ENCODE assay signal across 18 cellular contexts in the genomic region with DNA sequence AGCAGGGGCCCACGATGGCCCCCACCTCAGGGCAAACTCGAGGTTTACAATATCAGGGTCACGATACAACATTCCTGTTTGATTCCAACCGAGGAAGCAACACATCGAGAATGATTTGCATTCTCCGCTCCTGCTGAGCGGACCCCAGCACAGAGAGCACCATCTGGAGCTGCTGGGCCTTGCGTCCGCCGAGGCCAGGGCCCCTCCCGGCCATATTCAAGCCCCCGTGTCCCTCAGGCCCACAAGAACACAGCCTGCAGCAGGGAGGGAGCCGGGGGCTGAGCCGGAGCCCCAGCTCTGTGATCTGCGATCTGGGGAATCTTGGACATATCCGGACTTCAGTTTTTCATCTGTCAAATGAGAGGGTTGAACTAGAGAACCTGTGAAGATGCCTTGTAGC.
"Had no signal": no experiment of that assay in that cellular context is flagged by ENCODE, and none has a peak within 500 bp of the region (broad histone marks: within the 10 kb centered on the region; RNA-seq: fewer than 3 reads in every experiment).

No MANE protein-coding gene starts in this region.

- H3K4me1 Mint-ChIP-seq: mesothelial cell of epicardium had no signal

- H3K4me3 Mint-ChIP-seq: mesothelial cell of epicardium; nephron progenitor cell; stimulated activated naive CD8-positive, alpha-beta T cell treated with anti-CD3 and anti-CD28 coated beads, Interleukin-15, Interleukin-2, amounts not matched to agents 100 ng/mL and 50 ng/mL, for 24 hours had no signal

- H3K36me3 ChIP-seq: SJSA1, suprapubic skin had no signal

- H3K9me3 ChIP-seq: SJSA1, suprapubic skin had no signal

- H3K9ac ChIP-seq: parathyroid adenoma had no signal

- H3K27ac ChIP-seq: parathyroid adenoma, SJSA1 had no signal

- ATAC-seq: activated CD4-positive, CD25-positive, alpha-beta regulatory T cell treated with anti-CD3 and anti-CD28 coated beads, Interleukin-2, amount 50 U/mL, for 24 hours had no signal

- DNase-seq: activated CD4-positive, alpha-beta T cell treated with anti-CD3 and anti-CD28 coated beads, Interleukin-2, amount 50 U/mL, for 1 hour; activated naive CD4-positive, alpha-beta T cell treated with anti-CD3 and anti-CD28 coated beads, Interleukin-2, amount 50 U/mL, for 16 hours; effector CD8-positive, alpha-beta T cell; foreskin fibroblast; kidney glomerular epithelial cell; nephron progenitor cell; stimulated activated CD4-positive, alpha-beta T cell treated with anti-CD3 and anti-CD28 coated beads, Interleukin-4, amount 100 ng/mL, for 24 hours; stimulated activated CD8-positive, alpha-beta memory T cell treated with anti-CD3 and anti-CD28 coated beads, Interleukin-4, amount 100 ng/mL, for 48 hours; SW 1271; trophoblast cell had no signal

- H3K27ac Mint-ChIP-seq: activated T-helper 2 cell treated with anti-CD3 and anti-CD28 coated beads, Interferon-gamma antibody, Interleukin-2, Interleukin-4, amounts not matched to agents 10 μg/mL and 5 μg/mL and 100 μg/mL, durations not matched to agents 14 hours and 24 hours and 36 hours; mesothelial cell of epicardium; nephron progenitor cell; stimulated activated naive CD8-positive, alpha-beta T cell treated with anti-CD3 and anti-CD28 coated beads, Interleukin-15, Interleukin-2, amounts not matched to agents 100 ng/mL and 50 ng/mL, for 24 hours had no signal

- H3K36me3 Mint-ChIP-seq: mesothelial cell of epicardium had no signal

- H3K27me3 Mint-ChIP-seq: stimulated activated naive CD8-positive, alpha-beta T cell treated with anti-CD3 and anti-CD28 coated beads, Interleukin-15, Interleukin-2, amounts not matched to agents 100 ng/mL and 50 ng/mL, for 24 hours had no signal

- H2AFZ ChIP-seq: parathyroid adenoma had no signal

- H3K9me3 Mint-ChIP-seq: activated T-helper 2 cell treated with anti-CD3 and anti-CD28 coated beads, Interferon-gamma antibody, Interleukin-2, Interleukin-4, amounts not matched to agents 10 μg/mL and 5 μg/mL and 100 μg/mL, durations not matched to agents 14 hours and 24 hours and 36 hours; mesothelial cell of epicardium; nephron progenitor cell; stimulated activated naive CD8-positive, alpha-beta T cell treated with anti-CD3 and anti-CD28 coated beads, Interleukin-15, Interleukin-2, amounts not matched to agents 100 ng/mL and 50 ng/mL, for 24 hours had no signal

- H3K4me3 ChIP-seq: coronary artery, SJSA1, suprapubic skin had no signal

- H3K79me2 ChIP-seq: parathyroid adenoma had no signal

- H3K27me3 ChIP-seq: SJSA1, suprapubic skin had no signal
